Comparison of ENCODE assay signal across 13 cellular contexts in genomic region chr3:184659797-184660301, GRCh38. TPM values are rescaled to one million over a fixed set of nuclear protein-coding genes. Genes with fewer than 3 reads are reported as not detected.
DNase-seq lines count a peak whose midpoint lies in the region; ATAC-seq and TF ChIP-seq lines count a peak whose summit lies in the region.
"Had no signal": no experiment of that assay in that cellular context is flagged by ENCODE, and none has a peak within 500 bp of the region (broad histone marks: within the 10 kb centered on the region; RNA-seq: fewer than 3 reads in every experiment).

No MANE protein-coding gene starts in this region.

- H2AFZ ChIP-seq in HCT116 (ENCODE audit: low read depth, low read length, poor library complexity, severe bottlenecking): no peak overlapping the region

- TF ChIP-seq RAD21 in HCT116 (IDR thresholded peaks at IDR 0.05; ENCODE audit: low read depth): no peak

- H3K9me2 ChIP-seq in HCT116 (ENCODE audit: insufficient read depth): no peaks in the 10 kb centered on the region

- TF ChIP-seq CTCF in HCT116 (IDR thresholded peaks at IDR 0.05 in 2 of 3, conservative IDR thresholded peaks at IDR 0.05 in 1 of 3; ENCODE audit: borderline replicate concordance in 1 of 3, insufficient read depth in 1 of 3, low read depth in 2 of 3, low read length in 2 of 3) (no peak), endodermal cell (conservative IDR thresholded peaks at IDR 0.05) (no peak), psoas muscle (IDR thresholded peaks at IDR 0.05) (no peak)

- H3K27me3 Mint-ChIP-seq in endodermal cell (ENCODE audit: insufficient read depth): no peaks in the 10 kb centered on the region
- H3K27me3 Mint-ChIP-seq: activated naive CD4-positive, alpha-beta T cell treated with anti-CD3 and anti-CD28 coated beads, Interleukin-2, amount 50 U/mL, for 24 hours had no signal

- BruUV-seq in HCT116 (replicated peaks; lab: Mats Ljungman, UMichigan): no TSS peak

- intact Hi-C loops in HCT116 (cut with micrococcal nuclease): no loop called here
- intact Hi-C loops in psoas muscle (cut with DNase I): loop anchor here in 1 of 2 donors (5.0 kb wide), 1 partner anchor 93 kb away; no protein-coding TSS in a partner anchor

- H3K4me2 ChIP-seq in HCT116 (ENCODE audit: low read length): no peak overlapping the region

- H3K4me3 Mint-ChIP-seq in endodermal cell: no peak overlapping the region
- H3K4me3 Mint-ChIP-seq: activated CD8-positive, alpha-beta memory T cell treated with anti-CD3 and anti-CD28 coated beads, Interleukin-2, amount 10 ng/mL, durations not matched to agents 7 days and 5 days; activated naive CD4-positive, alpha-beta T cell treated with anti-CD3 and anti-CD28 coated beads, Interleukin-2, amount 50 U/mL, for 24 hours; CD8-positive, alpha-beta T cell had no signal

- peak overlapping the region; percentile 57 for H3K27ac Mint-ChIP-seq in endodermal cell
- H3K27ac Mint-ChIP-seq: activated CD8-positive, alpha-beta memory T cell treated with anti-CD3 and anti-CD28 coated beads, Interleukin-2, amount 10 ng/mL, durations not matched to agents 7 days and 5 days; activated naive CD4-positive, alpha-beta T cell treated with anti-CD3 and anti-CD28 coated beads, Interleukin-2, amount 50 U/mL, for 24 hours; CD8-positive, alpha-beta T cell had no signal

- no peaks in the 10 kb centered on the region for H3K9me3 Mint-ChIP-seq in endodermal cell
- H3K9me3 Mint-ChIP-seq: activated naive CD4-positive, alpha-beta T cell treated with anti-CD3 and anti-CD28 coated beads, Interleukin-2, amount 50 U/mL, for 24 hours; CD8-positive, alpha-beta T cell had no signal

- no peak overlapping the region for H3K9ac ChIP-seq in HCT116 (ENCODE audit: low read length)
- H3K9ac ChIP-seq in endodermal cell (ENCODE audit: extremely low read depth, low read length, poor library complexity, severe bottlenecking): no peak overlapping the region

- CTCF ChIA-PET in HCT116 (lab: Charles Lee): no interaction called here

- H3K4me1 Mint-ChIP-seq in endodermal cell: peaks cover 54% of the 10 kb centered on the region
- H3K4me1 Mint-ChIP-seq: activated naive CD4-positive, alpha-beta T cell treated with anti-CD3 and anti-CD28 coated beads, Interleukin-2, amount 50 U/mL, for 24 hours had no signal

- no peaks in the 10 kb centered on the region for H4K20me1 ChIP-seq in HCT116 (ENCODE audit: insufficient read depth)

- H3K36me3 ChIP-seq in HCT116 (ENCODE audit: control insufficient read depth in 1 of 2, insufficient read depth in 2 of 2, low read length in 2 of 2) (no peaks in the 10 kb centered on the region), endodermal cell (ENCODE audit: control insufficient read depth, insufficient read depth, low read length) (no peaks in the 10 kb centered on the region), psoas muscle (ENCODE audit: insufficient read depth in 1 of 2, low read depth in 1 of 2) (no peaks in the 10 kb centered on the region)
- H3K36me3 ChIP-seq: tibial artery had no signal

- RAD21 ChIA-PET in HCT116 (lab: Charles Lee; ENCODE audit: low non-redundant PET in 1 of 2, low total read pairs in 2 of 2, uncharacterized antibody in 2 of 2, unreplicated experiment in 2 of 2): no interaction called here

- DNase-seq in HCT116 (ENCODE audit: low read depth, low spot score): no peak
- DNase-seq in NCI-H524 treated with DMSO at 0.1 percent for 48 hours (lab: John Stamatoyannopoulos, UW): peak; percentile 84
- DNase-seq in endodermal cell: peak; percentile 81
- DNase-seq in psoas muscle: peak; percentile 35 to 62
- DNase-seq in COLO668 (lab: John Stamatoyannopoulos, UW; ENCODE audit: unreplicated experiment): no peak
- DNase-seq: activated CD8-positive, alpha-beta memory T cell treated with anti-CD3 and anti-CD28 coated beads, Interleukin-2, amount 10 ng/mL, durations not matched to agents 7 days and 5 days; CD8-positive, alpha-beta T cell; tibial artery had no signal

- H3K4me3 ChIP-seq in HCT116 (replicated peaks in 1 of 2; ENCODE audit: low read depth in 1 of 2, low read length in 2 of 2): no peak overlapping the region
- no peak overlapping the region for H3K4me3 ChIP-seq in endodermal cell (ENCODE audit: low read length)
- H3K4me3 ChIP-seq in psoas muscle: no peak overlapping the region
- H3K4me3 ChIP-seq: skin epidermis, tibial artery had no signal

- 45 to 65% methylated on average over 4 to 10 of the region's 10 CpGs for WGBS in endodermal cell (ENCODE audit: insufficient coverage in 1 of 2, insufficient read length in 1 of 2), 2 experiments
- WGBS in psoas muscle, 3 donors: 47 to 68% (median 54%) methylated on average over 6 to 10 of the region's 10 CpGs

- H3K4me1 ChIP-seq in HCT116 (ENCODE audit: control insufficient read depth in 1 of 2, insufficient read depth in 2 of 2, low read length in 2 of 2): peaks cover 0 to 24% of the 10 kb centered on the region in 2 experiments; a peak in 2 of 4 replicates
- peaks cover 23% of the 10 kb centered on the region for H3K4me1 ChIP-seq in endodermal cell (ENCODE audit: control insufficient read depth, insufficient read depth, low read length)
- no peaks in the 10 kb centered on the region for H3K4me1 ChIP-seq in psoas muscle

- POLR2A ChIA-PET in HCT116 (lab: Charles Lee): no interaction called here

- no peak for TF ChIP-seq POLR2A in HCT116 (IDR thresholded peaks at IDR 0.05; ENCODE audit: borderline replicate concordance, extremely low read depth, insufficient read depth, insufficient read length)

- ATAC-seq in HCT116 (peak; percentile 48), psoas muscle (peak; percentile 54 to 83 (median 80)), HG03432 (IDR thresholded peaks at IDR 0.05; ENCODE audit: unreplicated experiment) (no peak), GM18909 (IDR thresholded peaks at IDR 0.05; ENCODE audit: poor library complexity, unreplicated experiment) (no peak), GM21786 (IDR thresholded peaks at IDR 0.05; ENCODE audit: unreplicated experiment) (no peak)
- ATAC-seq: activated CD8-positive, alpha-beta memory T cell treated with anti-CD3 and anti-CD28 coated beads, Interleukin-2, amount 10 ng/mL, durations not matched to agents 7 days and 5 days; CD8-positive, alpha-beta T cell had no signal

- no peaks in the 10 kb centered on the region for H3K79me2 ChIP-seq in HCT116 (ENCODE audit: insufficient read depth, low read length)

- H3K9me3 ChIP-seq in HCT116 (ENCODE audit: control insufficient read depth in 1 of 2, insufficient read depth in 1 of 2, low read depth in 1 of 2, low read length in 2 of 2): no peaks in the 10 kb centered on the region
- H3K9me3 ChIP-seq in endodermal cell (ENCODE audit: control insufficient read depth, low read length): no peaks in the 10 kb centered on the region
- H3K9me3 ChIP-seq in psoas muscle: no peaks in the 10 kb centered on the region
- H3K9me3 ChIP-seq: tibial artery had no signal

- no peaks in the 10 kb centered on the region for H3K27me3 ChIP-seq in HCT116 (ENCODE audit: insufficient read depth, low read length)
- no peaks in the 10 kb centered on the region for H3K27me3 ChIP-seq in endodermal cell (ENCODE audit: control insufficient read depth, insufficient read depth, low read length, poor library complexity, severe bottlenecking)
- H3K27me3 ChIP-seq in psoas muscle (ENCODE audit: insufficient read depth in 3 of 3, low read length in 2 of 3): no peaks in the 10 kb centered on the region
- H3K27me3 ChIP-seq: tibial artery had no signal

- H3K27ac ChIP-seq in HCT116 (ENCODE audit: low read depth, low read length): no peak overlapping the region
- peak overlapping the region; percentile 73 for H3K27ac ChIP-seq in endodermal cell (ENCODE audit: low read depth, low read length)
- H3K27ac ChIP-seq in psoas muscle: no peak overlapping the region
- H3K27ac ChIP-seq: tibial artery had no signal

- no peaks in the 10 kb centered on the region for H3K36me3 Mint-ChIP-seq in endodermal cell (ENCODE audit: low read depth)
- H3K36me3 Mint-ChIP-seq: activated CD8-positive, alpha-beta memory T cell treated with anti-CD3 and anti-CD28 coated beads, Interleukin-2, amount 10 ng/mL, durations not matched to agents 7 days and 5 days; activated naive CD4-positive, alpha-beta T cell treated with anti-CD3 and anti-CD28 coated beads, Interleukin-2, amount 50 U/mL, for 24 hours; CD8-positive, alpha-beta T cell had no signal

TF ChIP-seq in HCT116, 20 proteins besides CTCF, POLR2A, EP300 and RAD21:
- TF ChIP-seq ZFX (IDR thresholded peaks at IDR 0.05) (no peak), FOSL1 (IDR thresholded peaks at IDR 0.05; ENCODE audit: low read depth) (no peak), EZH2 (IDR thresholded peaks at IDR 0.05) (no peak)

RNA-seq across cellular contexts. Expression of gene MAGEF1, which starts 52.0 kb away (rescaled TPM):
- total RNA-seq in HCT116 (2021; ENCODE audit: unreplicated experiment) (44.1 TPM), endodermal cell (10 to 100 TPM; 61.3 to 86.5 TPM), psoas muscle (10 to 100 TPM; 13.0 to 23.6 (median 15.9) TPM)
- 27.4 and 32.4 TPM in 2 replicates for polyA plus RNA-seq in HCT116 (2012)
- polyA plus RNA-seq in endodermal cell (2013, experiment 1 of 2): 76.3 TPM
- polyA plus RNA-seq in endodermal cell (2013, experiment 2 of 2): 65.0 TPM
- 10 to 100 TPM; 14.3 to 27.3 (median 27.1) TPM for polyA plus RNA-seq in psoas muscle

Comparison
In these comparisons a context has a peak if more than half of its experiments do, and no peak if none do; other contexts are left out.
1. ATAC-seq: peak in HCT116 (single experiment) and psoas muscle (4 of 4); none in HG03432 (single experiment), GM18909 (single experiment) and GM21786 (single experiment).
2. DNase-seq: peak in NCI-H524 treated with DMSO at 0.1 percent for 48 hours (single experiment), endodermal cell (single experiment) and psoas muscle (2 of 2); none in HCT116 (single experiment) and COLO668 (single experiment).